Comparison of ENCODE assay signal across 14 cellular contexts in genomic region chrX:70253377-70254062, GRCh38. TPM values are rescaled to one million over a fixed set of nuclear protein-coding genes. Genes with fewer than 3 reads are reported as not detected.
DNase-seq lines count a peak whose midpoint lies in the region; TF ChIP-seq lines count a peak whose summit lies in the region.
"Had no signal": no experiment of that assay in that cellular context is flagged by ENCODE, and none has a peak within 500 bp of the region (broad histone marks: within the 10 kb centered on the region; RNA-seq: fewer than 3 reads in every experiment).

No MANE protein-coding gene starts in this region.

- no peaks in the 10 kb centered on the region for H4K20me1 ChIP-seq in hepatocyte (ENCODE audit: insufficient read depth, poor library complexity, severe bottlenecking)
- H4K20me1 ChIP-seq: BLaER1 treated with 17β-estradiol and CSF1 and Interleukin-3, amounts not matched to agents 10 nM and 100 nM had no signal

- no peak overlapping the region for H2AK5ac ChIP-seq in trophoblast cell (ENCODE audit: low read length)

- H3K9me3 Mint-ChIP-seq in HFFc6 = no peaks in the 10 kb centered on the region
- H3K9me3 Mint-ChIP-seq: effector memory CD8-positive, alpha-beta T cell; neural progenitor cell had no signal

- H3K9me2 ChIP-seq in hepatocyte (replicated peaks; ENCODE audit: insufficient read depth) = no peaks in the 10 kb centered on the region

- H2BK12ac ChIP-seq in trophoblast cell (ENCODE audit: low read length) = no peak overlapping the region

- no peak overlapping the region for H4K91ac ChIP-seq in trophoblast cell (ENCODE audit: low read depth, low read length)

- H3K27ac Mint-ChIP-seq in HFFc6 = peak overlapping the region; percentile 14; the same call in 1 of the 2 replicates
- H3K27ac Mint-ChIP-seq: effector memory CD8-positive, alpha-beta T cell; neural progenitor cell had no signal

- no peak overlapping the region for H3K9ac ChIP-seq in trophoblast cell (ENCODE audit: low read length)
- H3K9ac ChIP-seq: BLaER1 treated with 17β-estradiol and CSF1 and Interleukin-3, amounts not matched to agents 10 nM and 100 nM; neural progenitor cell had no signal

- no peaks in the 10 kb centered on the region for H3K79me1 ChIP-seq in trophoblast cell (ENCODE audit: low read length)

- peaks cover 3% of the 10 kb centered on the region for H3K27me3 Mint-ChIP-seq in HFFc6 (ENCODE audit: insufficient read depth)
- H3K27me3 Mint-ChIP-seq: effector memory CD8-positive, alpha-beta T cell had no signal

- H3K27ac ChIP-seq in RWPE1 (no peak overlapping the region), hepatocyte (peak overlapping the region; percentile 90), trophoblast cell (ENCODE audit: low read depth, low read length) (no peak overlapping the region)
- H3K27ac ChIP-seq: BLaER1 treated with 17β-estradiol and CSF1 and Interleukin-3, amounts not matched to agents 10 nM and 100 nM; neural progenitor cell; vagina had no signal

- no peak overlapping the region for H3K14ac ChIP-seq in trophoblast cell (ENCODE audit: low read length)

- H4K12ac ChIP-seq in trophoblast cell (ENCODE audit: low read depth, low read length) = no peak overlapping the region

- H3K79me2 ChIP-seq in hepatocyte (no peaks in the 10 kb centered on the region), trophoblast cell (ENCODE audit: control insufficient read depth, insufficient read depth, low read length, poor library complexity) (no peaks in the 10 kb centered on the region)

- no peak overlapping the region for H3K18ac ChIP-seq in trophoblast cell (ENCODE audit: low read length)

- no peak overlapping the region for H4K8ac ChIP-seq in trophoblast cell (ENCODE audit: low read depth, low read length)

- 64% methylated on average over 3 of the region's 3 CpGs for WGBS in hepatocyte (ENCODE audit: low lambda C conversion rate, missing lambda C conversion rate)
- no CpG with 5 or more reads among the region's 3 CpGs for WGBS in trophoblast cell (ENCODE audit: extremely low coverage, insufficient coverage, insufficient read length)

- H3K36me3 ChIP-seq in hepatocyte (replicated peaks; ENCODE audit: insufficient read depth, low read depth) (no peaks in the 10 kb centered on the region), trophoblast cell (ENCODE audit: control insufficient read depth in 1 of 2, insufficient read depth in 2 of 2, low read length in 2 of 2) (no peaks in the 10 kb centered on the region)
- H3K36me3 ChIP-seq: BLaER1 treated with 17β-estradiol and CSF1 and Interleukin-3, amounts not matched to agents 10 nM and 100 nM; neural progenitor cell; vagina had no signal

- TF ChIP-seq CTCF in HFFc6 (IDR thresholded peaks at IDR 0.05) = no peak
- TF ChIP-seq CTCF in RWPE1 (conservative IDR thresholded peaks at IDR 0.05; ENCODE audit: low read depth) = no peak
- TF ChIP-seq CTCF in hepatocyte (IDR thresholded peaks at IDR 0.05; ENCODE audit: poor library complexity) = no peak

- peaks cover 32% of the 10 kb centered on the region for H3K4me1 Mint-ChIP-seq in HFFc6 (ENCODE audit: low read depth)
- H3K4me1 Mint-ChIP-seq: neural progenitor cell had no signal

- H3K4me2 ChIP-seq in hepatocyte = no peak overlapping the region
- no peak overlapping the region for H3K4me2 ChIP-seq in trophoblast cell (ENCODE audit: low read length)
- H3K4me2 ChIP-seq: BLaER1 treated with 17β-estradiol and CSF1 and Interleukin-3, amounts not matched to agents 10 nM and 100 nM; neural progenitor cell had no signal

- CTCF ChIA-PET in RWPE1 (lab: Yijun Ruan, JAX) = no interaction called here

- H3K4me1 ChIP-seq in hepatocyte (ENCODE audit: insufficient read depth) (peaks cover 12% of the 10 kb centered on the region), trophoblast cell (ENCODE audit: control insufficient read depth in 1 of 2, insufficient read depth in 2 of 2, low read length in 2 of 2) (no peaks in the 10 kb centered on the region)
- H3K4me1 ChIP-seq: BLaER1 treated with 17β-estradiol and CSF1 and Interleukin-3, amounts not matched to agents 10 nM and 100 nM; neural progenitor cell; vagina had no signal

- H3K27me3 ChIP-seq in hepatocyte (no peaks in the 10 kb centered on the region), trophoblast cell (ENCODE audit: insufficient read depth, low read length) (no peaks in the 10 kb centered on the region)
- H3K27me3 ChIP-seq: neural progenitor cell, vagina had no signal

- DNase-seq in DMS79 treated with DMSO at 0.1 percent for 48 hours (lab: John Stamatoyannopoulos, UW) (peak; percentile 12), HFFc6 (no peak), RWPE1 (ENCODE audit: low spot score) (peak; percentile 61), hepatocyte (ENCODE audit: low spot score) (no peak), trophoblast cell (no peak), middle frontal gyrus (ENCODE audit: extremely low spot score, low spot score) (no peak), DMS114 treated with DMSO at 0.1 percent for 48 hours (lab: John Stamatoyannopoulos, UW; ENCODE audit: unreplicated experiment) (no peak)
- DNase-seq: activated CD4-positive, CD25-positive, alpha-beta regulatory T cell; effector memory CD8-positive, alpha-beta T cell; foreskin melanocyte; stimulated activated CD4-positive, alpha-beta T cell treated with anti-CD3 and anti-CD28 coated beads, Interleukin-2, amount 100 ng/mL, for 48 hours had no signal

- H3K23ac ChIP-seq in trophoblast cell (ENCODE audit: low read length) = no peak overlapping the region

- no peak overlapping the region for H3K4me3 ChIP-seq in hepatocyte
- H3K4me3 ChIP-seq in trophoblast cell (ENCODE audit: low read depth, low read length) = no peak overlapping the region
- H3K4me3 ChIP-seq: BLaER1 treated with 17β-estradiol and CSF1 and Interleukin-3, amounts not matched to agents 10 nM and 100 nM; neural progenitor cell; vagina had no signal

- POLR2A ChIA-PET in RWPE1 (lab: Yijun Ruan, JAX; ENCODE audit: low non-redundant PET) = no interaction called here

- H3K4me3 Mint-ChIP-seq in HFFc6 = no peak overlapping the region
- H3K4me3 Mint-ChIP-seq: effector memory CD8-positive, alpha-beta T cell; neural progenitor cell had no signal

- no peaks in the 10 kb centered on the region for H3K36me3 Mint-ChIP-seq in HFFc6 (ENCODE audit: low read depth)
- H3K36me3 Mint-ChIP-seq: neural progenitor cell had no signal

- H3K9me3 ChIP-seq in hepatocyte (ENCODE audit: low read depth) (no peaks in the 10 kb centered on the region), trophoblast cell (ENCODE audit: insufficient read depth, low read depth, low read length) (no peaks in the 10 kb centered on the region)
- H3K9me3 ChIP-seq: vagina had no signal

- H2BK5ac ChIP-seq in trophoblast cell (ENCODE audit: low read depth, low read length, poor library complexity) = no peak overlapping the region

- H3K4ac ChIP-seq in trophoblast cell (ENCODE audit: low read depth, low read length) = no peak overlapping the region

- no peak overlapping the region for H2BK120ac ChIP-seq in trophoblast cell (ENCODE audit: insufficient read depth, low read length, poor library complexity)

- no peak overlapping the region for H2AFZ ChIP-seq in hepatocyte
- H2AFZ ChIP-seq in trophoblast cell (ENCODE audit: insufficient read depth, low read length, poor library complexity) = no peak overlapping the region
- H2AFZ ChIP-seq: neural progenitor cell had no signal

RNA-seq across cellular contexts. Expression of gene P2RY4, which starts 6.5 kb away (rescaled TPM):
- total RNA-seq in HFFc6 (2021; fragmentation: NEBNext Ultra II Directional; extraction: Animal tissue kit (Norgen Biotek cat#: 25700)) = not detected
- total RNA-seq in hepatocyte = 0.87 and 3.3 TPM in 2 replicates
- 2.0 TPM in 2 replicates for polyA plus RNA-seq in hepatocyte
- 0.07 and 0.10 TPM in 2 replicates for polyA plus RNA-seq in trophoblast cell (2013)
- total RNA-seq: vagina had no signal

RNA-seq across cellular contexts. Expression of gene ARR3, which starts 14.6 kb away (rescaled TPM):
- total RNA-seq in HFFc6 (2021; fragmentation: NEBNext Ultra II Directional; extraction: Animal tissue kit (Norgen Biotek cat#: 25700)) = not detected
- not detected in 2 replicates for total RNA-seq in hepatocyte
- not detected in 2 replicates for polyA plus RNA-seq in hepatocyte
- polyA plus RNA-seq in trophoblast cell (2013) = not detected in 2 replicates
- total RNA-seq: vagina had no signal

RNA-seq across cellular contexts. Expression of gene AWAT1, which starts 19.1 kb away (rescaled TPM):
- not detected for total RNA-seq in HFFc6 (2021; fragmentation: NEBNext Ultra II Directional; extraction: Animal tissue kit (Norgen Biotek cat#: 25700))
- not detected in 2 replicates for total RNA-seq in hepatocyte
- polyA plus RNA-seq in hepatocyte = not detected in 2 replicates
- polyA plus RNA-seq in trophoblast cell (2013) = not detected in 2 replicates
- total RNA-seq: vagina had no signal

RNA-seq across cellular contexts. Expression of gene RAB41, which starts 28.5 kb away (rescaled TPM):
- not detected for total RNA-seq in HFFc6 (2021; fragmentation: NEBNext Ultra II Directional; extraction: Animal tissue kit (Norgen Biotek cat#: 25700))
- not detected in 2 replicates for total RNA-seq in hepatocyte
- polyA plus RNA-seq in hepatocyte = not detected in 2 replicates
- not detected in 2 replicates for polyA plus RNA-seq in trophoblast cell (2013)
- total RNA-seq: vagina had no signal

RNA-seq across cellular contexts. Expression of gene PDZD11, which starts 36.2 kb away (rescaled TPM):
- total RNA-seq in HFFc6 (2021; fragmentation: NEBNext Ultra II Directional; extraction: Animal tissue kit (Norgen Biotek cat#: 25700)) = 10 to 100 TPM; 72.7 to 89.5 (median 87.1) TPM
- total RNA-seq in hepatocyte = 37.6 and 38.8 TPM in 2 replicates
- 52.5 and 57.6 TPM in 2 replicates for polyA plus RNA-seq in hepatocyte
- polyA plus RNA-seq in trophoblast cell (2013) = 54.5 and 58.7 TPM in 2 replicates

Comparison
In these comparisons a context has a peak if more than half of its experiments do, and no peak if none do; other contexts are left out.
1. DNase-seq: peak in DMS79 treated with DMSO at 0.1 percent for 48 hours (single experiment) and RWPE1 (single experiment); none in HFFc6 (single experiment), hepatocyte (single experiment), trophoblast cell (0 of 2), middle frontal gyrus (single experiment) and DMS114 treated with DMSO at 0.1 percent for 48 hours (single experiment).